10 cellular contexts compared by ENCODE assay signal in the genomic region with DNA sequence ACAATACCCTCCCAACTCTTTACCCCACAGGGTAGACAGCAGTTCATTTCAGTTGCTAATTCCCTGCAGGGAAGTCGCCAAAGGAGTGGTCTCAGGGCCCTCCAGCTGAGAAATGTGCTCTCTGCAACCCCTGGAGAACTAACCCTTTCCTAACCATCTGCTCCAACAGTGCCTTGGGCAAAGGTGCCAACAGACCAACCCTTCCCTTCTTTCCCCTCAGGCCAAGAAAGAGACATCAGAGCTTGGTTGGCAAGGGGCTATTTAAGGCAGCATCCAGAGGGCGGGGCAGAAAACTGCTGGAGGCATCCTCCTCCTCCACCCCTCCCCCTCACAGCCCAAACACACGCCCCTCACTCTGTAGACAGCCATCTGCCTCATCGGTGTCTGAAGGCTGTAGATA. TPM values are rescaled to one million over a fixed set of nuclear protein-coding genes. Genes with fewer than 3 reads are reported as not detected.
DNase-seq lines count a peak whose midpoint lies in the region; ATAC-seq, FAIRE-seq and TF ChIP-seq lines count a peak whose summit lies in the region.
"Had no signal": no experiment of that assay in that cellular context is flagged by ENCODE, and none has a peak within 500 bp of the region (broad histone marks: within the 10 kb centered on the region; RNA-seq: fewer than 3 reads in every experiment).

No MANE protein-coding gene starts in this region.

- ATAC-seq in activated CD8-positive, alpha-beta T cell treated with anti-CD3 and anti-CD28 coated beads, Interleukin-2, amount 10 ng/mL, durations not matched to agents 7 days and 5 days: no peak

- TF ChIP-seq CTCF in sigmoid colon (IDR thresholded peaks at IDR 0.05): no peak

- FAIRE-seq in small intestine (lab: Jason Lieb, UNC): no peak

- H3K4me3 Mint-ChIP-seq in activated CD8-positive, alpha-beta T cell treated with anti-CD3 and anti-CD28 coated beads, Interleukin-2, amount 10 ng/mL, durations not matched to agents 7 days and 5 days: peak overlapping the region; percentile 21

- WGBS in sigmoid colon, 2 donors: 38 to 55% methylated on average over 4 of the region's 4 CpGs
- WGBS in small intestine, 3 donors: 44 to 57% (median 49%) methylated on average over 4 of the region's 4 CpGs

- H3K4me3 ChIP-seq in sigmoid colon: peak overlapping the region; percentile 82 to 96 (median 90)
- no peak overlapping the region for H3K4me3 ChIP-seq in small intestine (ENCODE audit: low read depth in 1 of 2, low read length in 2 of 2)

- H3K4me1 Mint-ChIP-seq in activated CD8-positive, alpha-beta T cell treated with anti-CD3 and anti-CD28 coated beads, Interleukin-2, amount 10 ng/mL, durations not matched to agents 7 days and 5 days (ENCODE audit: low read depth): peaks cover 18% of the 10 kb centered on the region

- no peaks in the 10 kb centered on the region for H3K27me3 ChIP-seq in sigmoid colon
- H3K27me3 ChIP-seq in small intestine (ENCODE audit: control insufficient read depth in 2 of 2, insufficient read depth in 2 of 2, low read length in 2 of 2): no peaks in the 10 kb centered on the region

- peak; percentile 57 to 74 for TF ChIP-seq POLR2A in sigmoid colon (IDR thresholded peaks at IDR 0.05)

- H3K36me3 ChIP-seq in sigmoid colon: no peaks in the 10 kb centered on the region
- H3K36me3 ChIP-seq in small intestine (ENCODE audit: control insufficient read depth in 2 of 2, insufficient read depth in 2 of 2, low read length in 2 of 2): no peaks in the 10 kb centered on the region

- H3K27ac Mint-ChIP-seq in activated CD8-positive, alpha-beta T cell treated with anti-CD3 and anti-CD28 coated beads, Interleukin-2, amount 10 ng/mL, durations not matched to agents 7 days and 5 days: no peak overlapping the region

- DNase-seq in DMS 273 (lab: John Stamatoyannopoulos, UW; ENCODE audit: unreplicated experiment) (peak; percentile 20), DMS 273 treated with DMSO at 0.1 percent for 48 hours (lab: John Stamatoyannopoulos, UW) (no peak), iPS-NIHi7 (ENCODE audit: extremely low spot score) (peak; percentile 57), sigmoid colon (peak; percentile 85), NOMO-1 treated with dmso at 0.1 percent for 144 hours (lab: John Stamatoyannopoulos, UW; ENCODE audit: unreplicated experiment) (no peak), small intestine (no peak), T1000 (lab: John Stamatoyannopoulos, UW) (no peak)
- no peak for DNase-seq in activated CD8-positive, alpha-beta T cell treated with anti-CD3 and anti-CD28 coated beads, Interleukin-2, amount 10 ng/mL, durations not matched to agents 7 days and 5 days
- DNase-seq: activated CD8-positive, alpha-beta memory T cell treated with anti-CD3 and anti-CD28 coated beads, Interleukin-2, amount 50 U/mL, for 4 hours had no signal

- intact Hi-C loops in sigmoid colon (cut with DNase I): loop anchor here (5.0 kb wide), 2 partner anchors 57 to 127 kb away; no protein-coding TSS in a partner anchor

- no peaks in the 10 kb centered on the region for H3K36me3 Mint-ChIP-seq in activated CD8-positive, alpha-beta T cell treated with anti-CD3 and anti-CD28 coated beads, Interleukin-2, amount 10 ng/mL, durations not matched to agents 7 days and 5 days (ENCODE audit: low read depth)

- H3K4me1 ChIP-seq in sigmoid colon: peaks cover 0 to 38% (median 23%) of the 10 kb centered on the region in 4 donors
- peaks cover 0 to 2% of the 10 kb centered on the region in 2 donors for H3K4me1 ChIP-seq in small intestine (ENCODE audit: control insufficient read depth in 2 of 2, insufficient read depth in 1 of 2, low read depth in 1 of 2, low read length in 1 of 2)

- POLR2A ChIA-PET in activated CD8-positive, alpha-beta T cell treated with anti-CD3 and anti-CD28 coated beads, Interleukin-2, amount 10 ng/mL, durations not matched to agents 7 days and 5 days (lab: Charles Lee): no interaction called here

- H3K9me3 ChIP-seq in sigmoid colon: no peaks in the 10 kb centered on the region
- no peaks in the 10 kb centered on the region for H3K9me3 ChIP-seq in small intestine (ENCODE audit: control insufficient read depth, low read depth)

- CTCF ChIA-PET in activated CD8-positive, alpha-beta T cell treated with anti-CD3 and anti-CD28 coated beads, Interleukin-2, amount 10 ng/mL, durations not matched to agents 7 days and 5 days (lab: Charles Lee): no interaction called here

- peaks cover 23% of the 10 kb centered on the region for H3K27me3 Mint-ChIP-seq in activated CD8-positive, alpha-beta T cell treated with anti-CD3 and anti-CD28 coated beads, Interleukin-2, amount 10 ng/mL, durations not matched to agents 7 days and 5 days (ENCODE audit: low read depth)

- H3K27ac ChIP-seq in sigmoid colon (peak overlapping the region; percentile 93 to 98 (median 96)), small intestine (ENCODE audit: low read depth in 1 of 2, low read length in 1 of 2) (peak overlapping the region in 1 of 2 donors; percentile 22)
- H3K27ac ChIP-seq: 22Rv1 had no signal

- H3K9me3 Mint-ChIP-seq in activated CD8-positive, alpha-beta T cell treated with anti-CD3 and anti-CD28 coated beads, Interleukin-2, amount 10 ng/mL, durations not matched to agents 7 days and 5 days (ENCODE audit: insufficient read depth): no peaks in the 10 kb centered on the region

- no peak for TF ChIP-seq EP300 in sigmoid colon (IDR thresholded peaks at IDR 0.05)

RNA-seq across cellular contexts. Expression of a gene that starts 1.7 kb away (rescaled TPM):
- under 1 TPM; 0.24 to 0.47 TPM for total RNA-seq in activated CD8-positive, alpha-beta T cell treated with anti-CD3 and anti-CD28 coated beads, Interleukin-2, amount 10 ng/mL, durations not matched to agents 7 days and 5 days
- total RNA-seq in sigmoid colon: 1,000 to 10,000 TPM in 2 of 4 donors, 100 to 1,000 TPM in 2; 664 to 1,403 (median 979) TPM
- polyA plus RNA-seq in sigmoid colon (10 to 100 TPM in 2 of 3 donors, 1 to 10 TPM in 1; 8.1 to 56.2 (median 19.2) TPM), small intestine (10 to 100 TPM in 1 of 3 donors, 1 to 10 TPM in 2; 4.9 to 32.9 (median 7.3) TPM)

Comparison
In these comparisons a context has a peak if more than half of its experiments do, and no peak if none do; other contexts are left out.
1. DNase-seq: peak in DMS 273 (single experiment), iPS-NIHi7 (single experiment) and sigmoid colon (single experiment); none in DMS 273 treated with DMSO at 0.1 percent for 48 hours (single experiment), activated CD8-positive, alpha-beta T cell treated with anti-CD3 and anti-CD28 coated beads, Interleukin-2, amount 10 ng/mL, durations not matched to agents 7 days and 5 days (single experiment), NOMO-1 treated with dmso at 0.1 percent for 144 hours (single experiment), small intestine (single experiment) and T1000 (single experiment).
2. H3K4me3 ChIP-seq: peak in sigmoid colon (4 of 4); none in small intestine (0 of 2).
3. RNA of a gene that starts 1.7 kb away (total RNA-seq): 664 to 1,403 TPM in sigmoid colon; 0.24 to 0.47 TPM in activated CD8-positive, alpha-beta T cell treated with anti-CD3 and anti-CD28 coated beads, Interleukin-2, amount 10 ng/mL, durations not matched to agents 7 days and 5 days; every median in the first group is over 100 times any median in the second.